Comparison of ENCODE assay signal across 9 cellular contexts in genomic region chr17:2222901-2223616, GRCh38.
DNase-seq lines count a peak whose midpoint lies in the region; ATAC-seq, FAIRE-seq and TF ChIP-seq lines count a peak whose summit lies in the region.
"Had no signal": no experiment of that assay in that cellular context is flagged by ENCODE, and none has a peak within 500 bp of the region (broad histone marks: within the 10 kb centered on the region; RNA-seq: fewer than 3 reads in every experiment).

No MANE protein-coding gene starts in this region.

- WGBS in A549 (ENCODE audit: missing lambda C conversion rate), result 88% methylated on average over 10 of the region's 10 CpGs
- 36 to 46% methylated on average over 10 of the region's 10 CpGs for WGBS in heart right ventricle, 2 donors

- peak overlapping the region; percentile 59 for H3K4me3 Mint-ChIP-seq in HFFc6

- H3K9me3 Mint-ChIP-seq in HFFc6, result no peaks in the 10 kb centered on the region

- H3K27me3 ChIP-seq in heart right ventricle, result no peaks in the 10 kb centered on the region

- TF ChIP-seq RAD21 in A549 (conservative IDR thresholded peaks at IDR 0.05 in 1 of 2, IDR thresholded peaks at IDR 0.05 in 1 of 2), result no peak

- peaks cover 0 to 28% (median 0%) of the 10 kb centered on the region in 9 donors for H3K36me3 ChIP-seq in heart right ventricle

- H3K4me1 ChIP-seq in A549 (no peaks in the 10 kb centered on the region), heart right ventricle (peaks cover 3 to 33% (median 18%) of the 10 kb centered on the region in 9 donors)

- DNase-seq in A549 (ENCODE audit: low read depth in 1 of 2, low spot score in 1 of 2), result no peak
- DNase-seq in HFFc6, result peak; percentile 63
- peak; percentile 39 for DNase-seq in activated T-helper 1 cell treated with Interleukin-2 at 50 U/mL for 16 hours (ENCODE audit: low read depth)
- DNase-seq in heart right ventricle, result peak; percentile 36 to 69
- DNase-seq in stimulated activated CD4-positive, alpha-beta T cell treated with anti-CD3 and anti-CD28 coated beads, Interleukin-4, amount 100 ng/mL, for 1 hour, result peak; percentile 16
- DNase-seq in NCI-H1105 (lab: John Stamatoyannopoulos, UW), result no peak
- DNase-seq in NCI-H2029 (lab: John Stamatoyannopoulos, UW), result no peak
- DNase-seq: DND-41 had no signal

- no peak for TF ChIP-seq EP300 in A549 (IDR thresholded peaks at IDR 0.05)

- H3K4me3 ChIP-seq in A549, result no peak overlapping the region
- no peak overlapping the region for H3K4me3 ChIP-seq in heart right ventricle

- no peak overlapping the region for H3K27ac ChIP-seq in A549
- peak overlapping the region in 9 of 10 donors; percentile 31 to 85 (median 66) for H3K27ac ChIP-seq in heart right ventricle

- H3K27me3 Mint-ChIP-seq in HFFc6 (ENCODE audit: insufficient read depth), result peaks cover 2% of the 10 kb centered on the region

- H3K4me1 Mint-ChIP-seq in HFFc6 (ENCODE audit: low read depth), result peaks cover 41% of the 10 kb centered on the region

- no peak for TF ChIP-seq POLR2A in A549 (IDR thresholded peaks at IDR 0.05; ENCODE audit: low read length)

- ATAC-seq in A549, result no peak
- peak; percentile 86 to 98 (median 92) for ATAC-seq in heart right ventricle
- no peak for ATAC-seq in HG03108 (IDR thresholded peaks at IDR 0.05; ENCODE audit: unreplicated experiment)

- peak overlapping the region; percentile 85 for H3K27ac Mint-ChIP-seq in HFFc6

- CTCF ChIA-PET in A549 (lab: Yijun Ruan, JAX), result interaction anchor here (0.6 to 5.8 kb wide), 13 partner anchors 9 to 408 kb away, joined by 3 to 46 read pairs (median 5); partner anchors contain the start of gene HIC1

- H3K36me3 Mint-ChIP-seq in HFFc6 (ENCODE audit: low read depth), result peaks cover 15% of the 10 kb centered on the region

- intact Hi-C loops in heart right ventricle (cut with DNase I), result loop anchor here in 3 of 10 donors (5.0 kb wide), 2 partner anchors 41 to 126 kb away; no protein-coding TSS in a partner anchor

- TF ChIP-seq CTCF in A549 (IDR thresholded peaks at IDR 0.05), result no peak
- no peak for TF ChIP-seq CTCF in HFFc6 (IDR thresholded peaks at IDR 0.05)
- TF ChIP-seq CTCF in heart right ventricle (IDR thresholded peaks at IDR 0.05), result peak in 2 of 9 donors; percentile 23 to 34

- H3K9me3 ChIP-seq in A549 (no peaks in the 10 kb centered on the region), heart right ventricle (no peaks in the 10 kb centered on the region)

- FAIRE-seq in A549 (lab: Jason Lieb, UNC), result peak; percentile 23

- POLR2A ChIA-PET in A549 (lab: Yijun Ruan, JAX), result no interaction called here

- no peak overlapping the region for H3K4me2 ChIP-seq in A549

TF ChIP-seq in A549, 52 proteins besides CTCF, POLR2A, EP300 and RAD21:
- TF ChIP-seq HDAC2 (IDR thresholded peaks at IDR 0.05) (no peak), NPAS2 (CRISPR knock-in tag; IDR thresholded peaks at IDR 0.05; ENCODE audit: borderline replicate concordance) (no peak), HOXB13 (CRISPR knock-in tag; IDR thresholded peaks at IDR 0.05; ENCODE audit: low read depth) (no peak), MYC (IDR thresholded peaks at IDR 0.05; ENCODE audit: borderline replicate concordance, low read length) (no peak), SREBF2 (IDR thresholded peaks at IDR 0.05) (no peak), HOXB5 (CRISPR knock-in tag; IDR thresholded peaks at IDR 0.05) (no peak), GATA3 (IDR thresholded peaks at IDR 0.05; ENCODE audit: borderline replicate concordance) (no peak), EHMT2 (IDR thresholded peaks at IDR 0.05; ENCODE audit: low read depth) (no peak), RCOR1 (IDR thresholded peaks at IDR 0.05; ENCODE audit: low read depth, low read length) (no peak), FOSB (CRISPR knock-in tag; IDR thresholded peaks at IDR 0.05) (no peak)
- TF ChIP-seq, protein P1, sequence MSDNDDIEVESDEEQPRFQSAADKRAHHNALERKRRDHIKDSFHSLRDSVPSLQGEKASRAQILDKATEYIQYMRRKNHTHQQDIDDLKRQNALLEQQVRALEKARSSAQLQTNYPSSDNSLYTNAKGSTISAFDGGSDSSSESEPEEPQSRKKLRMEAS (IDR thresholded peaks at IDR 0.05), result no peak

Comparison
In these comparisons a context has a peak if more than half of its experiments do, and no peak if none do; other contexts are left out.
1. ATAC-seq: peak in heart right ventricle (8 of 8); none in A549 (0 of 2) and HG03108 (single experiment).
2. DNase-seq: peak in HFFc6 (single experiment), activated T-helper 1 cell treated with Interleukin-2 at 50 U/mL for 16 hours (single experiment), heart right ventricle (2 of 2) and stimulated activated CD4-positive, alpha-beta T cell treated with anti-CD3 and anti-CD28 coated beads, Interleukin-4, amount 100 ng/mL, for 1 hour (single experiment); none in A549 (0 of 2), NCI-H1105 (single experiment) and NCI-H2029 (single experiment).
3. H3K27ac ChIP-seq: peak in heart right ventricle (9 of 10); none in A549 (0 of 2).